In genomic region chr6:136739501-136739900, GRCh38 we compare ENCODE assay signal across 1 cellular context.
TF ChIP-seq lines count a peak whose summit lies in the region.

No MANE protein-coding gene starts in this region.

TF ChIP-seq in GM12878, 131 proteins besides CTCF, POLR2A, EP300 and RAD21 (continued from another document):
- TF ChIP-seq SMAD5 (IDR thresholded peaks at IDR 0.05; ENCODE audit: low read depth) = no peak
- TF ChIP-seq BACH1 (IDR thresholded peaks at IDR 0.05; ENCODE audit: borderline replicate concordance) = no peak
- no peak for TF ChIP-seq RELB (IDR thresholded peaks at IDR 0.05; ENCODE audit: low read depth)
- TF ChIP-seq, protein P1, sequence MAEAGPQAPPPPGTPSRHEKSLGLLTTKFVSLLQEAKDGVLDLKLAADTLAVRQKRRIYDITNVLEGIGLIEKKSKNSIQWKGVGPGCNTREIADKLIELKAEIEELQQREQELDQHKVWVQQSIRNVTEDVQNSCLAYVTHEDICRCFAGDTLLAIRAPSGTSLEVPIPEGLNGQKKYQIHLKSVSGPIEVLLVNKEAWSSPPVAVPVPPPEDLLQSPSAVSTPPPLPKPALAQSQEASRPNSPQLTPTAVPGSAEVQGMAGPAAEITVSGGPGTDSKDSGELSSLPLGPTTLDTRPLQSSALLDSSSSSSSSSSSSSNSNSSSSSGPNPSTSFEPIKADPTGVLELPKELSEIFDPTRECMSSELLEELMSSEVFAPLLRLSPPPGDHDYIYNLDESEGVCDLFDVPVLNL (IDR thresholded peaks at IDR 0.05; ENCODE audit: low read depth, low read length) = no peak
